In genomic region chr16:68298907-68299515, GRCh38 we compare ENCODE assay signal across 9 cellular contexts. TPM values are rescaled to one million over a fixed set of nuclear protein-coding genes. Genes with fewer than 3 reads are reported as not detected.
DNase-seq lines count a peak whose midpoint lies in the region; ATAC-seq lines count a peak whose summit lies in the region.
"Had no signal": no experiment of that assay in that cellular context is flagged by ENCODE, and none has a peak within 500 bp of the region (broad histone marks: within the 10 kb centered on the region; RNA-seq: fewer than 3 reads in every experiment).

No MANE protein-coding gene starts in this region.

- no peaks in the 10 kb centered on the region for H3K27me3 ChIP-seq in ectodermal cell (ENCODE audit: control insufficient read depth, insufficient read depth, low read length, poor library complexity, severe bottlenecking)
- H3K27me3 ChIP-seq in muscle layer of colon (ENCODE audit: control insufficient read depth in 1 of 2, insufficient read depth in 2 of 2, low read length in 2 of 2): no peaks in the 10 kb centered on the region
- H3K27me3 ChIP-seq: SJSA1 had no signal

- H3K9me3 ChIP-seq in ectodermal cell (ENCODE audit: control insufficient read depth, low read length) (no peaks in the 10 kb centered on the region), muscle layer of colon (ENCODE audit: low read length) (no peaks in the 10 kb centered on the region)
- H3K9me3 ChIP-seq: SJSA1 had no signal

- peak overlapping the region; percentile 48 for H3K27ac ChIP-seq in ectodermal cell (ENCODE audit: insufficient read depth, low read depth, low read length, poor library complexity, severe bottlenecking)
- peak overlapping the region; percentile 68 for H3K27ac ChIP-seq in muscle layer of colon (ENCODE audit: low read depth, low read length)
- H3K27ac ChIP-seq: SJSA1 had no signal

- H3K36me3 ChIP-seq in ectodermal cell (ENCODE audit: control insufficient read depth, insufficient read depth, low read length) (peaks cover 34% of the 10 kb centered on the region), muscle layer of colon (ENCODE audit: insufficient read depth, low read length) (peaks cover 66% of the 10 kb centered on the region)

- WGBS in ectodermal cell, 2 experiments: 80 to 84% methylated on average over 5 of the region's 5 CpGs

- ATAC-seq in GM18909 (IDR thresholded peaks at IDR 0.05; ENCODE audit: poor library complexity, unreplicated experiment) (no peak), HG03159 (IDR thresholded peaks at IDR 0.05; ENCODE audit: unreplicated experiment) (no peak), GM19324 (IDR thresholded peaks at IDR 0.05; ENCODE audit: low FRiP score, unreplicated experiment) (no peak), HG02798 (IDR thresholded peaks at IDR 0.05; ENCODE audit: poor library complexity, unreplicated experiment) (no peak)

- no peak overlapping the region for H3K9ac ChIP-seq in muscle layer of colon (ENCODE audit: low read length)

- DNase-seq in AG08396 (ENCODE audit: low spot score) (peak; percentile 50), NCI-H524 (lab: John Stamatoyannopoulos, UW) (peak; percentile 85 to 88)

- H3K4me1 ChIP-seq in ectodermal cell (ENCODE audit: control insufficient read depth, insufficient read depth, low read length): peaks cover 3% of the 10 kb centered on the region
- H3K4me1 ChIP-seq in muscle layer of colon (ENCODE audit: insufficient read depth, low read length): peaks cover 12% of the 10 kb centered on the region

- no peak overlapping the region for H3K4me3 ChIP-seq in ectodermal cell (ENCODE audit: insufficient read depth, low read depth, low read length)
- H3K4me3 ChIP-seq in muscle layer of colon (ENCODE audit: low read depth in 1 of 2, low read length in 2 of 2): no peak overlapping the region
- H3K4me3 ChIP-seq: SJSA1 had no signal

RNA-seq across cellular contexts. Expression of gene SLC7A6OS, which starts 11.7 kb away (rescaled TPM):
- polyA plus RNA-seq in ectodermal cell (2013, experiment 1 of 4): 19.9 TPM
- polyA plus RNA-seq in ectodermal cell (2013, experiment 2 of 4): 18.9 TPM
- 18.2 TPM for polyA plus RNA-seq in ectodermal cell (2013, experiment 3 of 4)
- 18.7 TPM for polyA plus RNA-seq in ectodermal cell (2013, experiment 4 of 4)

RNA-seq across cellular contexts. Expression of gene PRMT7, which starts 11.8 kb away (rescaled TPM):
- 67.4 TPM for polyA plus RNA-seq in ectodermal cell (2013, experiment 1 of 4)
- 70.8 TPM for polyA plus RNA-seq in ectodermal cell (2013, experiment 2 of 4)
- polyA plus RNA-seq in ectodermal cell (2013, experiment 3 of 4): 46.8 TPM
- 49.8 TPM for polyA plus RNA-seq in ectodermal cell (2013, experiment 4 of 4)

RNA-seq across cellular contexts. Expression of gene SLC7A6, which starts 34.7 kb away (rescaled TPM):
- 18.8 TPM for polyA plus RNA-seq in ectodermal cell (2013, experiment 1 of 4)
- 20.9 TPM for polyA plus RNA-seq in ectodermal cell (2013, experiment 2 of 4)
- 13.6 TPM for polyA plus RNA-seq in ectodermal cell (2013, experiment 3 of 4)
- polyA plus RNA-seq in ectodermal cell (2013, experiment 4 of 4): 20.2 TPM

RNA-seq across cellular contexts. Expression of gene PLA2G15, which starts 53.8 kb away (rescaled TPM):
- 16.0 TPM for polyA plus RNA-seq in ectodermal cell (2013, experiment 1 of 4)
- 12.6 TPM for polyA plus RNA-seq in ectodermal cell (2013, experiment 2 of 4)
- 11.4 TPM for polyA plus RNA-seq in ectodermal cell (2013, experiment 3 of 4)
- 11.1 TPM for polyA plus RNA-seq in ectodermal cell (2013, experiment 4 of 4)
